16 cellular contexts compared by ENCODE assay signal in the genomic region with DNA sequence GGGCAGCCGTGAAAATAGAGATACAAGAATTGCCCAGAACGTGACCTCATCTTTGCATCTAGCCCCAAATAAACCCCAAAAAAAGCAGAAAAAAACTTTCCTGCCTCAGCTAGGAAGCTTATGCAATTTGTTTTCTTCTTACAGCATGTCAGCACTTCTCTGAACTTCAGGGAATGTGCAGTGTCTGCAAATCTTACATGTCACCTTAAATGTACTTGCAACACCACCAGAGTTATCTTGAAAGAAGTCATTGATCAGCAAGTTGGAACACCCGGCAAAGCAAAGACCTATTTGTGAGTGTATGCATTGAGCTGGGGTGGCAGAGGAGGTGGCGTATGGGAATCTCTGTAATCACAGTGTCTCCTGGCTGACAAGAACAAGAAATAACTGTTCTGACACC.
DNase-seq lines count a peak whose midpoint lies in the region; ATAC-seq, FAIRE-seq and TF ChIP-seq lines count a peak whose summit lies in the region.
"Had no signal": no experiment of that assay in that cellular context is flagged by ENCODE, and none has a peak within 500 bp of the region (broad histone marks: within the 10 kb centered on the region; RNA-seq: fewer than 3 reads in every experiment).

No MANE protein-coding gene starts in this region.

- H3K4me1 ChIP-seq in GM23338 (ENCODE audit: insufficient read depth) (no peaks in the 10 kb centered on the region), K562 (replicated peaks in 1 of 2; ENCODE audit: control insufficient read depth in 2 of 2, insufficient read depth in 2 of 2, low read length in 2 of 2) (no peaks in the 10 kb centered on the region), hepatocyte (ENCODE audit: insufficient read depth) (no peaks in the 10 kb centered on the region)

- no peak overlapping the region for H3K9ac ChIP-seq in K562 (ENCODE audit: insufficient read depth in 1 of 2, low read depth in 2 of 2, low read length in 2 of 2)

- H3K27ac Mint-ChIP-seq in GM23338 = no peak overlapping the region
- H3K27ac Mint-ChIP-seq: B cell; CD4-positive, alpha-beta T cell had no signal

- in situ Hi-C loops in K562 (cut with MboI) = no loop called here

- 0 out of 3 replicates have a peak, but pooled peaks cover 3% of the 10 kb centered on the region for H3K36me3 Mint-ChIP-seq in GM23338 (ENCODE audit: low read depth)
- no peaks in the 10 kb centered on the region for H3K36me3 Mint-ChIP-seq in activated T-cell treated with anti-CD3 and anti-CD28 coated beads, Interleukin-2, amount 50 U/mL, for 4 hours (ENCODE audit: insufficient read depth)

- ATAC-seq in GM23338 (no peak), K562 (no peak), GM21515 (IDR thresholded peaks at IDR 0.05; ENCODE audit: unreplicated experiment) (no peak)
- no peak for ATAC-seq in activated T-cell treated with anti-CD3 and anti-CD28 coated beads, Interleukin-2, amount 50 U/mL, for 4 hours
- ATAC-seq: GM12878 had no signal

- H3K36me3 ChIP-seq in GM23338 (ENCODE audit: insufficient read depth) (no peaks in the 10 kb centered on the region; the same call in 1 of the 2 replicates), K562 (ENCODE audit: control insufficient read depth, insufficient read depth, low read length) (no peaks in the 10 kb centered on the region), hepatocyte (replicated peaks; ENCODE audit: insufficient read depth, low read depth) (no peaks in the 10 kb centered on the region)

- H3F3A ChIP-seq in GM23338 (replicated peaks; ENCODE audit: low read depth) = no peaks in the 10 kb centered on the region

- H3K4me3 ChIP-seq in GM23338 (no peak overlapping the region), K562 (no peak overlapping the region), hepatocyte (no peak overlapping the region)
- H3K4me3 ChIP-seq: GM12878 had no signal

- BruUV-seq in K562 (replicated peaks; lab: Mats Ljungman, UMichigan) = no TSS peak

- H3K27me3 ChIP-seq in GM23338 (ENCODE audit: insufficient read depth) = no peaks in the 10 kb centered on the region
- no peaks in the 10 kb centered on the region for H3K27me3 ChIP-seq in K562 (ENCODE audit: control insufficient read depth in 2 of 2, insufficient read depth in 2 of 2, low read length in 2 of 2)
- no peaks in the 10 kb centered on the region for H3K27me3 ChIP-seq in hepatocyte

- intact Hi-C loops in K562 (cut with micrococcal nuclease) = no loop called here

- no peak for FAIRE-seq in K562 (lab: Jason Lieb, UNC)
- FAIRE-seq: GM12878, GM18507 had no signal

- no peak for TF ChIP-seq EP300 in K562 (IDR thresholded peaks at IDR 0.05; ENCODE audit: low read length)

- H3K9me2 ChIP-seq in GM23338 (ENCODE audit: insufficient read depth) = 0 out of 2 replicates have a peak, but pooled peaks cover 6% of the 10 kb centered on the region
- H3K9me2 ChIP-seq in hepatocyte (replicated peaks; ENCODE audit: insufficient read depth) = no peaks in the 10 kb centered on the region

- TF ChIP-seq RAD21 in K562 (CRISPR knock-in tag; conservative IDR thresholded peaks at IDR 0.05 in 1 of 2, IDR thresholded peaks at IDR 0.05 in 1 of 2) = no peak

- no peaks in the 10 kb centered on the region for H3K9me3 Mint-ChIP-seq in GM23338
- H3K9me3 Mint-ChIP-seq in activated T-cell treated with anti-CD3 and anti-CD28 coated beads, Interleukin-2, amount 50 U/mL, for 4 hours = no peaks in the 10 kb centered on the region
- H3K9me3 Mint-ChIP-seq: CD4-positive, alpha-beta T cell had no signal

- H3K27me3 Mint-ChIP-seq in GM23338 (ENCODE audit: insufficient read depth, low read depth, poor library complexity) = no peaks in the 10 kb centered on the region
- H3K27me3 Mint-ChIP-seq in activated T-cell treated with anti-CD3 and anti-CD28 coated beads, Interleukin-2, amount 50 U/mL, for 4 hours (ENCODE audit: low read depth) = peaks cover 14% of the 10 kb centered on the region

- peak overlapping the region; percentile 78; the same call in 1 of the 2 replicates for H2AFZ ChIP-seq in GM23338
- no peak overlapping the region for H2AFZ ChIP-seq in K562 (ENCODE audit: low read depth, low read length)
- no peak overlapping the region for H2AFZ ChIP-seq in hepatocyte

- no peak overlapping the region for H3K4me3 Mint-ChIP-seq in GM23338
- no peak overlapping the region for H3K4me3 Mint-ChIP-seq in activated T-cell treated with anti-CD3 and anti-CD28 coated beads, Interleukin-2, amount 50 U/mL, for 4 hours
- H3K4me3 Mint-ChIP-seq: B cell; CD4-positive, alpha-beta T cell had no signal

- H3K9me1 ChIP-seq in K562 (ENCODE audit: control insufficient read depth, insufficient read depth, low read length) = no peaks in the 10 kb centered on the region

- 2% methylated on average over 4 of the region's 4 CpGs for WGBS in K562 (ENCODE audit: insufficient coverage, low coverage, missing lambda C conversion rate)
- 67% methylated on average over 4 of the region's 4 CpGs for WGBS in hepatocyte (ENCODE audit: low lambda C conversion rate, missing lambda C conversion rate)

- POLR2A ChIA-PET in K562 (lab: Yijun Ruan, JAX) = no interaction called here

- H3K79me2 ChIP-seq in GM23338 (replicated peaks; ENCODE audit: insufficient read depth) = no peaks in the 10 kb centered on the region
- H3K79me2 ChIP-seq in K562 (ENCODE audit: control insufficient read depth, insufficient read depth, low read length) = no peaks in the 10 kb centered on the region
- no peaks in the 10 kb centered on the region for H3K79me2 ChIP-seq in hepatocyte

- no peak for DNase-seq in GM23338 (ENCODE audit: low spot score)
- DNase-seq in K562 (ENCODE audit: extremely low read depth in 1 of 4, low spot score in 3 of 4) = no peak
- peak; percentile 12 for DNase-seq in hepatocyte (ENCODE audit: low spot score)
- peak; percentile 11 for DNase-seq in renal cortical epithelial cell (ENCODE audit: low read depth)
- DNase-seq in activated T-cell treated with anti-CD3 and anti-CD28 coated beads, Interleukin-2, amount 50 U/mL, for 4 hours = no peak
- no peak for DNase-seq in effector CD8-positive, alpha-beta T cell (lab: John Stamatoyannopoulos, UW)
- DNase-seq: 8988T; ACHN; C1 segment of cervical spinal cord; CD4-positive, alpha-beta T cell; DMS79; H7 had no signal

- no peaks in the 10 kb centered on the region for H4K20me1 ChIP-seq in GM23338 (replicated peaks; ENCODE audit: insufficient read depth)
- H4K20me1 ChIP-seq in K562 (replicated peaks; ENCODE audit: control insufficient read depth, insufficient read depth, low read length) = no peaks in the 10 kb centered on the region
- no peaks in the 10 kb centered on the region for H4K20me1 ChIP-seq in hepatocyte (ENCODE audit: insufficient read depth, poor library complexity, severe bottlenecking)

- H3K9me3 ChIP-seq in K562 (replicated peaks; ENCODE audit: control insufficient read depth, insufficient read depth, low read depth, low read length) (no peaks in the 10 kb centered on the region), hepatocyte (ENCODE audit: low read depth) (no peaks in the 10 kb centered on the region)

- CTCF ChIA-PET in K562 (lab: Yijun Ruan, JAX; ENCODE audit: low intra/inter-chr PET ratio) = no interaction called here

- H3K4me2 ChIP-seq in GM23338 = no peak overlapping the region
- H3K4me2 ChIP-seq in K562 (ENCODE audit: insufficient read depth, low read length) = no peak overlapping the region
- H3K4me2 ChIP-seq in hepatocyte = no peak overlapping the region

- no peaks in the 10 kb centered on the region for H3K4me1 Mint-ChIP-seq in GM23338
- H3K4me1 Mint-ChIP-seq in activated T-cell treated with anti-CD3 and anti-CD28 coated beads, Interleukin-2, amount 50 U/mL, for 4 hours (ENCODE audit: low read depth) = no peaks in the 10 kb centered on the region

- H3K27ac ChIP-seq in GM23338 (ENCODE audit: low read depth) = no peak overlapping the region
- no peak overlapping the region for H3K27ac ChIP-seq in K562 (ENCODE audit: extremely low read depth, low read depth, low read length)
- no peak overlapping the region for H3K27ac ChIP-seq in hepatocyte

- TF ChIP-seq POLR2A in K562 (conservative IDR thresholded peaks at IDR 0.05) = no peak

- TF ChIP-seq CTCF in GM23338 (conservative IDR thresholded peaks at IDR 0.05; ENCODE audit: low read depth in 2 of 2) = no peak
- no peak for TF ChIP-seq CTCF in K562 (IDR thresholded peaks at IDR 0.05 in 2 of 3, conservative IDR thresholded peaks at IDR 0.05 in 1 of 3; ENCODE audit: insufficient read depth in 2 of 3, low read depth in 1 of 3, low read length in 3 of 3)
- no peak for TF ChIP-seq CTCF in hepatocyte (IDR thresholded peaks at IDR 0.05; ENCODE audit: poor library complexity)

TF ChIP-seq in GM23338, 12 proteins besides CTCF, POLR2A, EP300 and RAD21 (continues in another document):
- TF ChIP-seq ZNF114 (CRISPR knock-in tag; IDR thresholded peaks at IDR 0.05) = no peak
- no peak for TF ChIP-seq EZH2 (IDR thresholded peaks at IDR 0.05; ENCODE audit: low read depth, unreplicated experiment)
- TF ChIP-seq ETS1 (IDR thresholded peaks at IDR 0.05) = no peak
- TF ChIP-seq NANOG (IDR thresholded peaks at IDR 0.05; ENCODE audit: borderline replicate concordance) = no peak
- no peak for TF ChIP-seq POLR2AphosphoS5 (IDR thresholded peaks at IDR 0.05; ENCODE audit: low read depth)

TF ChIP-seq in K562, 482 proteins besides CTCF, POLR2A, EP300 and RAD21:
- TF ChIP-seq HOXB6 (CRISPR knock-in tag; IDR thresholded peaks at IDR 0.05; ENCODE audit: borderline replicate concordance) (no peak), ZNF316 (IDR thresholded peaks at IDR 0.05) (0 out of 2 replicates have a peak, but pooled peaks have one; percentile 8), RBM22 (IDR thresholded peaks at IDR 0.05; ENCODE audit: low read depth, low read length, poor library complexity, severe bottlenecking) (no peak), HNRNPL (IDR thresholded peaks at IDR 0.05; ENCODE audit: low read depth, low read length) (no peak), SAFB (IDR thresholded peaks at IDR 0.05; ENCODE audit: borderline replicate concordance, low read depth, low read length) (no peak)
- TF ChIP-seq, protein P1, sequence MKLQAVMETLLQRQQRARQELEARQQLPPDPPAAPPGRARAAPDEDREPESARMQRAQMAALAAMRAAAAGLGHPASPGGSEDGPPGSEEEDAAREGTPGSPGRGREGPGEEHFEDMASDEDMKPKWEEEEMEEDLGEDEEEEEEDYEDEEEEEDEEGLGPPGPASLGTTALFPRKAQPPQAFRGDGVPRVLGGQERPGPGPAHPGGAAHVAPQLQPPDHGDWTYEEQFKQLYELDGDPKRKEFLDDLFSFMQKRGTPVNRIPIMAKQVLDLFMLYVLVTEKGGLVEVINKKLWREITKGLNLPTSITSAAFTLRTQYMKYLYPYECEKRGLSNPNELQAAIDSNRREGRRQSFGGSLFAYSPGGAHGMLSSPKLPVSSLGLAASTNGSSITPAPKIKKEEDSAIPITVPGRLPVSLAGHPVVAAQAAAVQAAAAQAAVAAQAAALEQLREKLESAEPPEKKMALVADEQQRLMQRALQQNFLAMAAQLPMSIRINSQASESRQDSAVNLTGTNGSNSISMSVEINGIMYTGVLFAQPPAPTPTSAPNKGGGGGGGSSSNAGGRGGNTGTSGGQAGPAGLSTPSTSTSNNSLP (IDR thresholded peaks at IDR 0.05; ENCODE audit: borderline replicate concordance, low read depth, low read length) = no peak
TF ChIP-seq in K562: peak in this region for 1.

Comparison
In these comparisons a context has a peak if more than half of its experiments do, and no peak if none do; other contexts are left out.
1. DNase-seq: peak in hepatocyte (single experiment) and renal cortical epithelial cell (single experiment); none in GM23338 (single experiment), K562 (0 of 4), activated T-cell treated with anti-CD3 and anti-CD28 coated beads, Interleukin-2, amount 50 U/mL, for 4 hours (single experiment) and effector CD8-positive, alpha-beta T cell (single experiment).